ENCODE assay signal across 8 cellular contexts in the genomic region with DNA sequence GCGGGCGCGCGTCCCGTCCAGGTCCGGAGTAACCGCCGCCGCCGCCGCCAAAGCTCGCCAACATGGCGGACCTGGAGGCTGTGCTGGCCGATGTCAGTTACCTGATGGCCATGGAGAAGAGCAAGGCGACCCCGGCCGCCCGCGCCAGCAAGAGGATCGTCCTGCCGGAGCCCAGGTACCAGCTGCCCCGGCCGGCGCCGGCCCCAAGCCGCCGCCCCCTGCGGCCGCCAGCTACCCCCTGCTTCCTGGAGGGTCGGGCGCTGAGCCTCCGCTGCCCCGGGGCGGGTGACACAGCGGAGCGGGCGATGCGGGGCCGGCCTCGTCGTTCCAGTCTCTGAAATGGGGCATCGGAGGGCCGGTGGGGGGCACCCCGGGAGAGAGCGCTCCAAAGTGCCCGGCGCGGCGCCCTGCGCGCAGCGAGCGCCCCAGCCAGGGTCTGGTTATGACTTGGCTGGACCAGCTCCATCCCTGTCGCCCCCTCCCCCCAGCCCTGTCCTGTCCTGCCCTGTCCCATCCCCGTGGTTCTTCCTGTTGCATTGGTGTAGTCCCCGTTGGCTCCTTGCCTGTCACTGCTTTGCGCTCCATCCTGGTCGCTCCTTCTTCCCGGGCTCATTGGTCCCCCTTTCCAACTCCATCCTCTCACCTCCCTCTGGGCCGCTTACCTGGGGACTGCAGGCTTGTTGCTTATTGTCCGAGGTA.
DNase-seq lines count a peak whose midpoint lies in the region; ATAC-seq and TF ChIP-seq lines count a peak whose summit lies in the region.

No MANE protein-coding gene starts in this region.

- DNase-seq in AG04449 (ENCODE audit: low read depth, low spot score) (no peak), LoVo (ENCODE audit: low spot score) (peak; percentile 34), iPS DF 19.7 (ENCODE audit: low read depth, low spot score) (peak; percentile 77), skeletal muscle cell (ENCODE audit: low read depth) (no peak), NCI-H1694 treated with DMSO at 0.1 percent for 48 hours (lab: John Stamatoyannopoulos, UW) (no peak)
- DNase-seq in activated naive CD4-positive, alpha-beta T cell treated with anti-CD3 and anti-CD28 coated beads, Interleukin-2, amount 50 U/mL, for 16 hours, result peak; percentile 25

- ATAC-seq in GM19043 (IDR thresholded peaks at IDR 0.05; ENCODE audit: low read depth, unreplicated experiment) (peak; percentile 9), GM19328 (IDR thresholded peaks at IDR 0.05; ENCODE audit: unreplicated experiment) (no peak)

- CTCF ChIA-PET in AG04449 (lab: Yijun Ruan, JAX), result no interaction called here

- POLR2A ChIA-PET in AG04449 (lab: Yijun Ruan, JAX), result no interaction called here

- H3K4me3 ChIP-seq in AG04449 (ENCODE audit: low read depth, low read length) (peak overlapping the region; percentile 55), skeletal muscle cell (ENCODE audit: low read depth, low read length) (peak overlapping the region; percentile 56)

- TF ChIP-seq CTCF in AG04449 (IDR thresholded peaks at IDR 0.05; ENCODE audit: insufficient read depth, low read length, missing control alignments), result no peak

Comparison
In these comparisons a context has a peak if more than half of its experiments do, and no peak if none do; other contexts are left out.
1. DNase-seq: peak in LoVo (single experiment), activated naive CD4-positive, alpha-beta T cell treated with anti-CD3 and anti-CD28 coated beads, Interleukin-2, amount 50 U/mL, for 16 hours (single experiment) and iPS DF 19.7 (single experiment); none in AG04449 (single experiment), skeletal muscle cell (single experiment) and NCI-H1694 treated with DMSO at 0.1 percent for 48 hours (single experiment).